ENCODE assay signal across 1 cellular context in genomic region chr19:1409204-1410005, GRCh38.
TF ChIP-seq lines count a peak whose summit lies in the region.

No MANE protein-coding gene starts in this region.

TF ChIP-seq in GM23338, 12 proteins besides CTCF, POLR2A, EP300 and RAD21 (continued from another document):
- TF ChIP-seq, protein P1, sequence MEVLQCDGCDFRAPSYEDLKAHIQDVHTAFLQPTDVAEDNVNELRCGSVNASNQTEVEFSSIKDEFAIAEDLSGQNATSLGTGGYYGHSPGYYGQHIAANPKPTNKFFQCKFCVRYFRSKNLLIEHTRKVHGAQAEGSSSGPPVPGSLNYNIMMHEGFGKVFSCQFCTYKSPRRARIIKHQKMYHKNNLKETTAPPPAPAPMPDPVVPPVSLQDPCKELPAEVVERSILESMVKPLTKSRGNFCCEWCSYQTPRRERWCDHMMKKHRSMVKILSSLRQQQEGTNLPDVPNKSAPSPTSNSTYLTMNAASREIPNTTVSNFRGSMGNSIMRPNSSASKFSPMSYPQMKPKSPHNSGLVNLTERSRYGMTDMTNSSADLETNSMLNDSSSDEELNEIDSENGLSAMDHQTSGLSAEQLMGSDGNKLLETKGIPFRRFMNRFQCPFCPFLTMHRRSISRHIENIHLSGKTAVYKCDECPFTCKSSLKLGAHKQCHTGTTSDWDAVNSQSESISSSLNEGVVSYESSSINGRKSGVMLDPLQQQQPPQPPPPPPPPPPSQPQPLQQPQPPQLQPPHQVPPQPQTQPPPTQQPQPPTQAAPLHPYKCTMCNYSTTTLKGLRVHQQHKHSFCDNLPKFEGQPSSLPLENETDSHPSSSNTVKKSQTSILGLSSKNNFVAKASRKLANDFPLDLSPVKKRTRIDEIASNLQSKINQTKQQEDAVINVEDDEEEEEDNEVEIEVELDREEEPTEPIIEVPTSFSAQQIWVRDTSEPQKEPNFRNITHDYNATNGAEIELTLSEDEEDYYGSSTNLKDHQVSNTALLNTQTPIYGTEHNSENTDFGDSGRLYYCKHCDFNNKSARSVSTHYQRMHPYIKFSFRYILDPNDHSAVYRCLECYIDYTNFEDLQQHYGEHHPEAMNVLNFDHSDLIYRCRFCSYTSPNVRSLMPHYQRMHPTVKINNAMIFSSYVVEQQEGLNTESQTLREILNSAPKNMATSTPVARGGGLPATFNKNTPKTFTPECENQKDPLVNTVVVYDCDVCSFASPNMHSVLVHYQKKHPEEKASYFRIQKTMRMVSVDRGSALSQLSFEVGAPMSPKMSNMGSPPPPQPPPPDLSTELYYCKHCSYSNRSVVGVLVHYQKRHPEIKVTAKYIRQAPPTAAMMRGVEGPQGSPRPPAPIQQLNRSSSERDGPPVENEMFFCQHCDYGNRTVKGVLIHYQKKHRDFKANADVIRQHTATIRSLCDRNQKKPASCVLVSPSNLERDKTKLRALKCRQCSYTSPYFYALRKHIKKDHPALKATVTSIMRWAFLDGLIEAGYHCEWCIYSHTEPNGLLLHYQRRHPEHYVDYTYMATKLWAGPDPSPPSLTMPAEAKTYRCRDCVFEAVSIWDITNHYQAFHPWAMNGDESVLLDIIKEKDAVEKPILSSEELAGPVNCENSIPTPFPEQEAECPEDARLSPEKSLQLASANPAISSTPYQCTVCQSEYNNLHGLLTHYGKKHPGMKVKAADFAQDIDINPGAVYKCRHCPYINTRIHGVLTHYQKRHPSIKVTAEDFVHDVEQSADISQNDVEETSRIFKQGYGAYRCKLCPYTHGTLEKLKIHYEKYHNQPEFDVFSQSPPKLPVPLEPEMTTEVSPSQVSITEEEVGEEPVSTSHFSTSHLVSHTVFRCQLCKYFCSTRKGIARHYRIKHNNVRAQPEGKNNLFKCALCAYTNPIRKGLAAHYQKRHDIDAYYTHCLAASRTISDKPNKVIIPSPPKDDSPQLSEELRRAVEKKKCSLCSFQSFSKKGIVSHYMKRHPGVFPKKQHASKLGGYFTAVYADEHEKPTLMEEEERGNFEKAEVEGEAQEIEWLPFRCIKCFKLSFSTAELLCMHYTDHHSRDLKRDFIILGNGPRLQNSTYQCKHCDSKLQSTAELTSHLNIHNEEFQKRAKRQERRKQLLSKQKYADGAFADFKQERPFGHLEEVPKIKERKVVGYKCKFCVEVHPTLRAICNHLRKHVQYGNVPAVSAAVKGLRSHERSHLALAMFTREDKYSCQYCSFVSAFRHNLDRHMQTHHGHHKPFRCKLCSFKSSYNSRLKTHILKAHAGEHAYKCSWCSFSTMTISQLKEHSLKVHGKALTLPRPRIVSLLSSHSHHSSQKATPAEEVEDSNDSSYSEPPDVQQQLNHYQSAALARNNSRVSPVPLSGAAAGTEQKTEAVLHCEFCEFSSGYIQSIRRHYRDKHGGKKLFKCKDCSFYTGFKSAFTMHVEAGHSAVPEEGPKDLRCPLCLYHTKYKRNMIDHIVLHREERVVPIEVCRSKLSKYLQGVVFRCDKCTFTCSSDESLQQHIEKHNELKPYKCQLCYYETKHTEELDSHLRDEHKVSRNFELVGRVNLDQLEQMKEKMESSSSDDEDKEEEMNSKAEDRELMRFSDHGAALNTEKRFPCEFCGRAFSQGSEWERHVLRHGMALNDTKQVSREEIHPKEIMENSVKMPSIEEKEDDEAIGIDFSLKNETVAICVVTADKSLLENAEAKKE (CRISPR knock-in tag; IDR thresholded peaks at IDR 0.05), result no peak
- TF ChIP-seq, protein P2, sequence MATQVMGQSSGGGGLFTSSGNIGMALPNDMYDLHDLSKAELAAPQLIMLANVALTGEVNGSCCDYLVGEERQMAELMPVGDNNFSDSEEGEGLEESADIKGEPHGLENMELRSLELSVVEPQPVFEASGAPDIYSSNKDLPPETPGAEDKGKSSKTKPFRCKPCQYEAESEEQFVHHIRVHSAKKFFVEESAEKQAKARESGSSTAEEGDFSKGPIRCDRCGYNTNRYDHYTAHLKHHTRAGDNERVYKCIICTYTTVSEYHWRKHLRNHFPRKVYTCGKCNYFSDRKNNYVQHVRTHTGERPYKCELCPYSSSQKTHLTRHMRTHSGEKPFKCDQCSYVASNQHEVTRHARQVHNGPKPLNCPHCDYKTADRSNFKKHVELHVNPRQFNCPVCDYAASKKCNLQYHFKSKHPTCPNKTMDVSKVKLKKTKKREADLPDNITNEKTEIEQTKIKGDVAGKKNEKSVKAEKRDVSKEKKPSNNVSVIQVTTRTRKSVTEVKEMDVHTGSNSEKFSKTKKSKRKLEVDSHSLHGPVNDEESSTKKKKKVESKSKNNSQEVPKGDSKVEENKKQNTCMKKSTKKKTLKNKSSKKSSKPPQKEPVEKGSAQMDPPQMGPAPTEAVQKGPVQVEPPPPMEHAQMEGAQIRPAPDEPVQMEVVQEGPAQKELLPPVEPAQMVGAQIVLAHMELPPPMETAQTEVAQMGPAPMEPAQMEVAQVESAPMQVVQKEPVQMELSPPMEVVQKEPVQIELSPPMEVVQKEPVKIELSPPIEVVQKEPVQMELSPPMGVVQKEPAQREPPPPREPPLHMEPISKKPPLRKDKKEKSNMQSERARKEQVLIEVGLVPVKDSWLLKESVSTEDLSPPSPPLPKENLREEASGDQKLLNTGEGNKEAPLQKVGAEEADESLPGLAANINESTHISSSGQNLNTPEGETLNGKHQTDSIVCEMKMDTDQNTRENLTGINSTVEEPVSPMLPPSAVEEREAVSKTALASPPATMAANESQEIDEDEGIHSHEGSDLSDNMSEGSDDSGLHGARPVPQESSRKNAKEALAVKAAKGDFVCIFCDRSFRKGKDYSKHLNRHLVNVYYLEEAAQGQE (IDR thresholded peaks at IDR 0.05; ENCODE audit: unreplicated experiment), result no peak
- TF ChIP-seq JUNB (IDR thresholded peaks at IDR 0.05; ENCODE audit: unreplicated experiment), result no peak
